ENCODE assay signal across 14 cellular contexts in the genomic region with DNA sequence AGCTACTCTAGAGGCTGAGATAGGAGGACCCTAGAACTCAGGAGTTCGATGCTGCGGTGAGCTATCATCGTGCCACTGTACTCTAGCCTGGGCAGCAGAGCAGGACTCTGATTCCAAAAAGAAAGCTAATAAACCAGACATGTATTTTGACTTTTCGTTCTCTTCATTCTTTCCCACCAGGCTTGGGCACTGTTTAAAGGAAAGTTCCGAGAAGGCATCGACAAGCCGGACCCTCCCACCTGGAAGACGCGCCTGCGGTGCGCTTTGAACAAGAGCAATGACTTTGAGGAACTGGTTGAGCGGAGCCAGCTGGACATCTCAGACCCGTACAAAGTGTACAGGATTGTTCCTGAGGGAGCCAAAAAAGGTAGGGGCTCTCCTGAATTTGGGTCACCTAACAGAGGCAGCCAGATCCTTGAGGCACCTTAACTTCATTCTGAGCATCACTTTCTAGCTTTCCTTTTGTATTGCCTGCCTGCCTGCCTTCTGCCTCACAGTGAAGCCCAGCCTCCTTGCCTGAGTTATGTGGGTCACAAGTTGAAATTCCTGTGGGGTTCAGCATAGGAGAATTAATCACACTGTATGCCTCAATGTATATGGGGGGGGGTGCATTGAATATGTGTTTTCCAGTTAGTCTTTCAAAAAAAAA. TPM values are rescaled to one million over a fixed set of nuclear protein-coding genes. Genes with fewer than 3 reads are reported as not detected.
DNase-seq lines count a peak whose midpoint lies in the region; ATAC-seq and TF ChIP-seq lines count a peak whose summit lies in the region.
"Had no signal": no experiment of that assay in that cellular context is flagged by ENCODE, and none has a peak within 500 bp of the region (broad histone marks: within the 10 kb centered on the region; RNA-seq: fewer than 3 reads in every experiment).

No MANE protein-coding gene starts in this region.

- peaks cover 36% of the 10 kb centered on the region for H3K36me3 ChIP-seq in CD4-positive, CD25-positive, alpha-beta regulatory T cell (ENCODE audit: control insufficient read depth, insufficient read depth, low read length)
- H3K36me3 ChIP-seq: BE2C had no signal

- no peak for DNase-seq in CD4-positive, CD25-positive, alpha-beta regulatory T cell
- DNase-seq in GM12864 (ENCODE audit: low read depth), result no peak
- no peak for DNase-seq in T-helper 17 cell
- DNase-seq in memory B cell (ENCODE audit: low spot score in 2 of 2), result no peak
- DNase-seq in cerebellum (ENCODE audit: low spot score), result no peak
- DNase-seq in stimulated activated CD4-positive, alpha-beta T cell treated with anti-CD3 and anti-CD28 coated beads, Interleukin-4, amount 100 ng/mL, for 4 hours, result no peak
- no peak for DNase-seq in stimulated activated CD4-positive, alpha-beta T cell treated with anti-CD3 and anti-CD28 coated beads, Interleukin-4, amount 100 ng/mL, for 1 hour
- DNase-seq: anterior cingulate cortex, BE2C, GM23248, heart right ventricle, kidney glomerular epithelial cell, mucosa of descending colon, NCI-H82 had no signal

- H3K36me3 Mint-ChIP-seq in CD4-positive, CD25-positive, alpha-beta regulatory T cell, result peaks cover 29% of the 10 kb centered on the region
- peaks cover 5% of the 10 kb centered on the region for H3K36me3 Mint-ChIP-seq in T-helper 17 cell (ENCODE audit: low read depth)
- H3K36me3 Mint-ChIP-seq in memory B cell, result peaks cover 32% of the 10 kb centered on the region

- no peak for ATAC-seq in CD4-positive, CD25-positive, alpha-beta regulatory T cell (ENCODE audit: low read depth in 2 of 2)
- ATAC-seq in T-helper 17 cell (no peak), memory B cell (ENCODE audit: low read depth) (no peak)
- ATAC-seq: heart right ventricle, mucosa of descending colon had no signal

- peak overlapping the region; percentile 85 for H3K4me3 ChIP-seq in CD4-positive, CD25-positive, alpha-beta regulatory T cell (ENCODE audit: low read depth, low read length)
- peak overlapping the region; percentile 89 for H3K4me3 ChIP-seq in GM12864 (ENCODE audit: low read depth, low read length)
- H3K4me3 ChIP-seq: GM23248, mucosa of descending colon had no signal

- peak overlapping the region; percentile 41 for H3K27ac ChIP-seq in CD4-positive, CD25-positive, alpha-beta regulatory T cell (ENCODE audit: insufficient read depth, low read length, poor library complexity, severe bottlenecking)
- H3K27ac ChIP-seq: GM23248, heart right ventricle had no signal

- H3K9me3 Mint-ChIP-seq in CD4-positive, CD25-positive, alpha-beta regulatory T cell, result no peaks in the 10 kb centered on the region
- no peaks in the 10 kb centered on the region for H3K9me3 Mint-ChIP-seq in memory B cell

- no peaks in the 10 kb centered on the region for H3K9me3 ChIP-seq in CD4-positive, CD25-positive, alpha-beta regulatory T cell (ENCODE audit: control insufficient read depth in 2 of 2, low read length in 2 of 2)
- H3K9me3 ChIP-seq in T-helper 17 cell (ENCODE audit: control insufficient read depth, low read length, poor library complexity, severe bottlenecking), result peaks cover 6% of the 10 kb centered on the region
- H3K9me3 ChIP-seq: BE2C, heart right ventricle, mucosa of descending colon had no signal

- peaks cover 31 to 69% (median 52%) of the 10 kb centered on the region in 4 donors for H3K4me1 Mint-ChIP-seq in CD4-positive, CD25-positive, alpha-beta regulatory T cell
- H3K4me1 Mint-ChIP-seq in T-helper 17 cell (peaks cover 30% of the 10 kb centered on the region), memory B cell (peaks cover 46% of the 10 kb centered on the region)

- no peaks in the 10 kb centered on the region for H3K27me3 Mint-ChIP-seq in CD4-positive, CD25-positive, alpha-beta regulatory T cell
- peaks cover 10% of the 10 kb centered on the region for H3K27me3 Mint-ChIP-seq in T-helper 17 cell
- no peaks in the 10 kb centered on the region for H3K27me3 Mint-ChIP-seq in memory B cell

- peak overlapping the region; percentile 82 to 99 (median 97) for H3K4me3 Mint-ChIP-seq in CD4-positive, CD25-positive, alpha-beta regulatory T cell
- H3K4me3 Mint-ChIP-seq in T-helper 17 cell (peak overlapping the region; percentile 55), memory B cell (peak overlapping the region; percentile 27)

- no peaks in the 10 kb centered on the region for H3K27me3 ChIP-seq in CD4-positive, CD25-positive, alpha-beta regulatory T cell (ENCODE audit: control insufficient read depth, insufficient read depth, low read length)

- peak overlapping the region; percentile 61 to 94 (median 86) for H3K27ac Mint-ChIP-seq in CD4-positive, CD25-positive, alpha-beta regulatory T cell
- no peak overlapping the region for H3K27ac Mint-ChIP-seq in T-helper 17 cell
- peak overlapping the region; percentile 45 for H3K27ac Mint-ChIP-seq in memory B cell

- H3K4me1 ChIP-seq in CD4-positive, CD25-positive, alpha-beta regulatory T cell (ENCODE audit: control insufficient read depth, insufficient read depth, low read length, poor library complexity, severe bottlenecking), result peaks cover 69% of the 10 kb centered on the region
- H3K4me1 ChIP-seq: BE2C had no signal

- no peak for TF ChIP-seq CTCF in GM12864 (IDR thresholded peaks at IDR 0.05; ENCODE audit: low read depth, low read length, missing control alignments)

RNA-seq across cellular contexts. Expression of gene IRF4, which starts 3.2 kb away (rescaled TPM):
- total RNA-seq in CD4-positive, CD25-positive, alpha-beta regulatory T cell, result 71.3 TPM
- polyA plus RNA-seq in CD4-positive, CD25-positive, alpha-beta regulatory T cell, result 10 to 100 TPM in 3 of 4 donors, 1 to 10 TPM in 1; 9.0 to 14.3 (median 11.2) TPM
- total RNA-seq in T-helper 17 cell, result 10 to 100 TPM; 16.6 to 32.8 TPM
- 0.27 TPM for total RNA-seq in cerebellum
- total RNA-seq: GM23248 had no signal

Comparison
In these comparisons a context has a peak if more than half of its experiments do, and no peak if none do; other contexts are left out.
1. H3K4me3 Mint-ChIP-seq: peak in every context shown above with its lines; median percentile 97 in CD4-positive, CD25-positive, alpha-beta regulatory T cell; 55 in T-helper 17 cell; 27 in memory B cell.
2. RNA of gene IRF4, which starts 3.2 kb away (total RNA-seq): 71.3 TPM in CD4-positive, CD25-positive, alpha-beta regulatory T cell (single experiment) and 16.6 to 32.8 TPM in T-helper 17 cell; 0.27 TPM in cerebellum (single experiment); every median in the first group is over 10 times any median in the second.